Comparison of ENCODE assay signal across 16 cellular contexts in genomic region chr2:43454791-43455190, GRCh38.
DNase-seq lines count a peak whose midpoint lies in the region; ATAC-seq and TF ChIP-seq lines count a peak whose summit lies in the region.
"Had no signal": no experiment of that assay in that cellular context is flagged by ENCODE, and none has a peak within 500 bp of the region (broad histone marks: within the 10 kb centered on the region; RNA-seq: fewer than 3 reads in every experiment).

No MANE protein-coding gene starts in this region.

- H3K27me3 ChIP-seq in GM23248 (replicated peaks; ENCODE audit: insufficient read depth) (no peaks in the 10 kb centered on the region), adipocyte (replicated peaks; ENCODE audit: control insufficient read depth, insufficient read depth, low read length) (no peaks in the 10 kb centered on the region), mesenchymal stem cell (ENCODE audit: control insufficient read depth in 1 of 2, insufficient read depth in 1 of 2, low read length in 2 of 2) (no peaks in the 10 kb centered on the region), thyroid gland (no peaks in the 10 kb centered on the region)
- H3K27me3 ChIP-seq: BE2C had no signal

- no peak overlapping the region for H3K9ac ChIP-seq in GM23248
- peak overlapping the region; percentile 76 for H3K9ac ChIP-seq in adipocyte (ENCODE audit: low read length)
- peak overlapping the region; percentile 38 for H3K9ac ChIP-seq in mesenchymal stem cell (ENCODE audit: low read length)

- no peak overlapping the region for H4K8ac ChIP-seq in mesenchymal stem cell (ENCODE audit: low read length)

- peaks cover 54% of the 10 kb centered on the region for H3F3A ChIP-seq in GM23248 (ENCODE audit: insufficient read depth)

- H3K18ac ChIP-seq in mesenchymal stem cell (ENCODE audit: low read depth in 1 of 2, low read length in 2 of 2), result no peak overlapping the region

- H2BK15ac ChIP-seq in mesenchymal stem cell (ENCODE audit: low read depth, poor library complexity, severe bottlenecking), result no peak overlapping the region

- intact Hi-C loops in thyroid gland (cut with DNase I), result no loop called here

- no peak overlapping the region for H3K4me3 ChIP-seq in GM23248
- H3K4me3 ChIP-seq in adipocyte (ENCODE audit: low read length), result no peak overlapping the region
- H3K4me3 ChIP-seq in mesenchymal stem cell (ENCODE audit: insufficient read depth in 1 of 2, low read depth in 1 of 2, low read length in 2 of 2), result no peak overlapping the region
- H3K4me3 ChIP-seq in thyroid gland (replicated peaks in 1 of 3), result no peak overlapping the region
- H3K4me3 ChIP-seq: HAP-1 had no signal

- WGBS in GM23248 (ENCODE audit: low coverage in 1 of 2, low lambda C conversion rate in 2 of 2, missing lambda C conversion rate in 2 of 2), 2 experiments, result 53 to 63% methylated on average over 2 of the region's 2 CpGs
- 29% methylated on average over 1 of the region's 2 CpGs for WGBS in mesenchymal stem cell
- WGBS in thyroid gland, 2 donors, result 64 to 68% methylated on average over 2 of the region's 2 CpGs

- H2BK120ac ChIP-seq in mesenchymal stem cell (ENCODE audit: low read depth, low read length), result no peak overlapping the region

- no peak overlapping the region for H3K14ac ChIP-seq in mesenchymal stem cell (ENCODE audit: low read length in 2 of 2)

- no peak for ATAC-seq in GM21737 (IDR thresholded peaks at IDR 0.05; ENCODE audit: unreplicated experiment)
- ATAC-seq: CD8-positive, alpha-beta T cell; Panc1; SK-N-SH treated with all-trans-retinoic acid at 6 μM for 48 hours had no signal

- H3K36me3 ChIP-seq in GM23248 (ENCODE audit: low read depth), result no peaks in the 10 kb centered on the region
- H3K36me3 ChIP-seq in adipocyte (ENCODE audit: control insufficient read depth, insufficient read depth, low read length, severe bottlenecking), result no peaks in the 10 kb centered on the region
- H3K36me3 ChIP-seq in mesenchymal stem cell (ENCODE audit: control insufficient read depth in 1 of 2, insufficient read depth in 2 of 2, low read depth in 1 of 2, low read length in 2 of 2), result peaks cover 0 to 4% of the 10 kb centered on the region in 2 experiments
- no peaks in the 10 kb centered on the region for H3K36me3 ChIP-seq in thyroid gland
- H3K36me3 ChIP-seq: BE2C, HAP-1 had no signal

- no peak overlapping the region for H3K4ac ChIP-seq in mesenchymal stem cell (ENCODE audit: low read depth in 1 of 2, low read length in 2 of 2)

- H2AK5ac ChIP-seq in mesenchymal stem cell (ENCODE audit: low read length, severe bottlenecking), result no peak overlapping the region

- H2AFZ ChIP-seq in GM23248 (no peak overlapping the region), mesenchymal stem cell (ENCODE audit: low read depth, low read length) (no peak overlapping the region)

- no peak for TF ChIP-seq POLR2A in thyroid gland (IDR thresholded peaks at IDR 0.05)

- H3K27ac ChIP-seq in GM23248 (no peak overlapping the region), mesenchymal stem cell (ENCODE audit: low read length, poor library complexity, severe bottlenecking) (no peak overlapping the region), thyroid gland (peak overlapping the region; percentile 59 to 88 (median 79))

- H3K9me3 ChIP-seq in GM23248 (ENCODE audit: low read depth) (no peaks in the 10 kb centered on the region), adipocyte (ENCODE audit: control insufficient read depth, low read length) (peaks cover 5% of the 10 kb centered on the region), mesenchymal stem cell (ENCODE audit: control insufficient read depth, low read length) (no peaks in the 10 kb centered on the region), thyroid gland (no peaks in the 10 kb centered on the region)
- H3K9me3 ChIP-seq: BE2C, HAP-1 had no signal

- no peaks in the 10 kb centered on the region for H4K20me1 ChIP-seq in GM23248 (ENCODE audit: insufficient read depth)

- H4K91ac ChIP-seq in mesenchymal stem cell (ENCODE audit: low read length), result no peak overlapping the region

- TF ChIP-seq CTCF in thyroid gland (IDR thresholded peaks at IDR 0.05), result no peak

- H2BK5ac ChIP-seq in mesenchymal stem cell (ENCODE audit: low read depth, low read length, poor library complexity, severe bottlenecking), result no peak overlapping the region

- H3K79me2 ChIP-seq in GM23248 (ENCODE audit: insufficient read depth), result no peaks in the 10 kb centered on the region

- in situ Hi-C loops in GM23248 (cut with MboI), result no loop called here

- DNase-seq in GM23248 (peak; percentile 57), adipocyte (ENCODE audit: low read depth) (no peak), mesenchymal stem cell (no peak), thyroid gland (no peak), NCI-H2196 treated with DMSO at 0.1 percent for 48 hours (lab: John Stamatoyannopoulos, UW; ENCODE audit: unreplicated experiment) (no peak), NCI-H524 treated with DMSO at 0.1 percent for 48 hours (lab: John Stamatoyannopoulos, UW) (no peak)
- DNase-seq: BE2C; CD8-positive, alpha-beta T cell; NCI-H1417 treated with DMSO at 0.1 percent for 48 hours; NCI-H345; NCI-H69; SHP77 had no signal

- H3K4me2 ChIP-seq in GM23248 (ENCODE audit: unreplicated experiment) (peak overlapping the region; percentile 12), mesenchymal stem cell (ENCODE audit: low read length, poor library complexity, severe bottlenecking) (no peak overlapping the region)

- H3K79me1 ChIP-seq in mesenchymal stem cell (replicated peaks; ENCODE audit: low read length, poor library complexity, severe bottlenecking), result peaks cover 2% of the 10 kb centered on the region

- no peak overlapping the region for H3K23ac ChIP-seq in mesenchymal stem cell (ENCODE audit: low read length in 2 of 2)

- peaks cover 64% of the 10 kb centered on the region for H3K4me1 ChIP-seq in GM23248 (ENCODE audit: insufficient read depth)
- H3K4me1 ChIP-seq in adipocyte (ENCODE audit: control insufficient read depth, insufficient read depth, low read length), result peaks cover 77% of the 10 kb centered on the region
- peaks cover 2% of the 10 kb centered on the region for H3K4me1 ChIP-seq in mesenchymal stem cell (ENCODE audit: control insufficient read depth, insufficient read depth, low read depth, low read length)
- H3K4me1 ChIP-seq in thyroid gland, result peaks cover 63 to 86% of the 10 kb centered on the region in 2 donors
- H3K4me1 ChIP-seq: HAP-1 had no signal

- H2BK12ac ChIP-seq in mesenchymal stem cell (ENCODE audit: low read length in 2 of 2), result no peak overlapping the region

- H3K9me2 ChIP-seq in GM23248 (ENCODE audit: insufficient read depth), result no peaks in the 10 kb centered on the region

Comparison
In these comparisons a context has a peak if more than half of its experiments do, and no peak if none do; other contexts are left out.
1. H3K27ac ChIP-seq: peak in thyroid gland (3 of 3); none in GM23248 (single experiment) and mesenchymal stem cell (single experiment).